ENCODE assay signal across 28 cellular contexts in genomic region chr17:64349949-64350348, GRCh38. TPM values are rescaled to one million over a fixed set of nuclear protein-coding genes. Genes with fewer than 3 reads are reported as not detected.
A peak's percentile ranks its signal among the peaks of the same experiment; 100 is the strongest.
DNase-seq lines count a peak whose midpoint lies in the region; ATAC-seq, FAIRE-seq and TF ChIP-seq lines count a peak whose summit lies in the region.
"Had no signal": no experiment of that assay in that cellular context is flagged by ENCODE, and none has a peak within 500 bp of the region (broad histone marks: within the 10 kb centered on the region; RNA-seq: fewer than 3 reads in every experiment).

No MANE protein-coding gene starts in this region.

- no peaks in the 10 kb centered on the region for H3K27me3 Mint-ChIP-seq in stimulated activated naive CD8-positive, alpha-beta T cell treated with anti-CD3 and anti-CD28 coated beads, Interleukin-15, amount 100 ng/mL, for 72 hours
- H3K27me3 Mint-ChIP-seq: naive B cell had no signal

- dilution Hi-C loops in mammary epithelial cell (cut with HindIII; ENCODE audit: low sequenced_read_pairs) = no loop called here
- dilution Hi-C loops in endothelial cell of umbilical vein (cut with MboI; ENCODE audit: extremely low pct_ligation_motif_present, low sequenced_read_pairs) = no loop called here

- no peaks in the 10 kb centered on the region for H3F3A ChIP-seq in PC-3 (ENCODE audit: low read length, unreplicated experiment)

- FAIRE-seq in endothelial cell of umbilical vein (lab: Jason Lieb, UNC) = no peak

- H3K36me3 ChIP-seq in breast epithelium (no peaks in the 10 kb centered on the region), mammary epithelial cell (ENCODE audit: insufficient read depth, low read length) (no peaks in the 10 kb centered on the region), PC-3 (ENCODE audit: low read depth, low read length) (no peaks in the 10 kb centered on the region), endothelial cell of umbilical vein (ENCODE audit: control insufficient read depth in 2 of 2, extremely low read depth in 1 of 2, insufficient read depth in 2 of 2, low read length in 2 of 2) (peaks cover 39 to 45% of the 10 kb centered on the region in 2 experiments)
- H3K36me3 ChIP-seq: ovary had no signal

- peak; percentile 33; the same call in 1 of the 2 replicates for ATAC-seq in PC-3
- peak; percentile 78 for ATAC-seq in stimulated activated naive CD8-positive, alpha-beta T cell treated with anti-CD3 and anti-CD28 coated beads, Interleukin-15, amount 100 ng/mL, for 72 hours
- ATAC-seq: gastroesophageal sphincter, left lung, upper lobe of right lung had no signal

- no peak overlapping the region for H3K9ac ChIP-seq in mammary epithelial cell (ENCODE audit: insufficient read depth, low read length)
- no peak overlapping the region for H3K9ac ChIP-seq in PC-3 (ENCODE audit: low read length)
- no peak overlapping the region for H3K9ac ChIP-seq in endothelial cell of umbilical vein (replicated peaks; ENCODE audit: extremely low read depth, insufficient read depth, low read length)
- H3K9ac ChIP-seq: KMS-11 had no signal

- TF ChIP-seq POLR2A in breast epithelium (IDR thresholded peaks at IDR 0.05) (no peak), endothelial cell of umbilical vein (IDR thresholded peaks at IDR 0.05; ENCODE audit: low read depth, low read length) (peak; percentile 29)

- H4K20me1 ChIP-seq in mammary epithelial cell (ENCODE audit: insufficient read depth, low read length) (no peaks in the 10 kb centered on the region), PC-3 (ENCODE audit: low read length) (no peaks in the 10 kb centered on the region), endothelial cell of umbilical vein (replicated peaks; ENCODE audit: control insufficient read depth, extremely low read depth, insufficient read depth, low read length) (no peaks in the 10 kb centered on the region)

- H3K4me3 ChIP-seq in breast epithelium = no peak overlapping the region
- H3K4me3 ChIP-seq in mammary epithelial cell (replicated peaks in 1 of 3; ENCODE audit: insufficient read depth in 1 of 3, low read depth in 2 of 3, low read length in 3 of 3) = no peak overlapping the region
- no peak overlapping the region for H3K4me3 ChIP-seq in PC-3 (ENCODE audit: low read length)
- no peak overlapping the region for H3K4me3 ChIP-seq in endothelial cell of umbilical vein (replicated peaks in 1 of 3; ENCODE audit: insufficient read depth in 1 of 3, low read depth in 1 of 3, low read length in 3 of 3)
- H3K4me3 ChIP-seq: gastroesophageal sphincter, left lung, ovary, smooth muscle cell, suprapubic skin, upper lobe of right lung had no signal

- peaks cover 41% of the 10 kb centered on the region for H3K4me1 Mint-ChIP-seq in stimulated activated naive CD8-positive, alpha-beta T cell treated with anti-CD3 and anti-CD28 coated beads, Interleukin-15, amount 100 ng/mL, for 72 hours
- H3K4me1 Mint-ChIP-seq: naive B cell had no signal

- intact Hi-C loops in breast epithelium (cut with DNase I; ENCODE audit: low total_unique reads) = loop anchor here (1.0 to 5.0 kb wide), 2 partner anchors 32 to 297 kb away; no protein-coding TSS in a partner anchor
- intact Hi-C loops in mammary epithelial cell (cut with micrococcal nuclease) = no loop called here
- intact Hi-C loops in PC-3 (cut with micrococcal nuclease) = no loop called here
- intact Hi-C loops in endothelial cell of umbilical vein (cut with micrococcal nuclease) = no loop called here

- H2AFZ ChIP-seq in mammary epithelial cell (ENCODE audit: low read depth, low read length) (no peak overlapping the region), PC-3 (ENCODE audit: low read length) (no peak overlapping the region), endothelial cell of umbilical vein (ENCODE audit: low read depth, low read length) (no peak overlapping the region)

- H3K27ac ChIP-seq in breast epithelium (peak overlapping the region; percentile 55 to 71), mammary epithelial cell (ENCODE audit: insufficient read depth, low read depth, low read length) (no peak overlapping the region), PC-3 (ENCODE audit: low read length) (no peak overlapping the region), endothelial cell of umbilical vein (ENCODE audit: insufficient read depth, low read depth, low read length) (no peak overlapping the region)
- H3K27ac ChIP-seq: gastroesophageal sphincter, HL-60, KMS-11, left lung, ovary, suprapubic skin, upper lobe of right lung had no signal

- no peaks in the 10 kb centered on the region for H3K9me3 ChIP-seq in breast epithelium
- H3K9me3 ChIP-seq in mammary epithelial cell (replicated peaks; ENCODE audit: insufficient read depth, low read length) = no peaks in the 10 kb centered on the region
- no peaks in the 10 kb centered on the region for H3K9me3 ChIP-seq in PC-3 (ENCODE audit: low read length)
- no peaks in the 10 kb centered on the region for H3K9me3 ChIP-seq in endothelial cell of umbilical vein (replicated peaks; ENCODE audit: control insufficient read depth, insufficient read depth, low read length)
- H3K9me3 ChIP-seq: gastroesophageal sphincter, left lung, ovary, suprapubic skin, upper lobe of right lung had no signal

- H3K9me1 ChIP-seq in endothelial cell of umbilical vein (replicated peaks; ENCODE audit: control insufficient read depth, extremely low read depth, insufficient read depth, low read length) = no peaks in the 10 kb centered on the region

- no peak for TF ChIP-seq CTCF in breast epithelium (IDR thresholded peaks at IDR 0.05)
- TF ChIP-seq CTCF in mammary epithelial cell (conservative IDR thresholded peaks at IDR 0.05 in 1 of 2, IDR thresholded peaks at IDR 0.05 in 1 of 2; ENCODE audit: extremely low read depth in 1 of 2, insufficient read depth in 1 of 2, low read depth in 1 of 2, low read length in 2 of 2) = no peak
- TF ChIP-seq CTCF in PC-3 (conservative IDR thresholded peaks at IDR 0.05; ENCODE audit: low read depth, low read length) = no peak
- no peak for TF ChIP-seq CTCF in endothelial cell of umbilical vein (IDR thresholded peaks at IDR 0.05; ENCODE audit: extremely low read depth in 1 of 2, insufficient read depth in 1 of 2, low read depth in 1 of 2, low read length in 2 of 2)

- 3% methylated on average over 2 of the region's 2 CpGs for WGBS in mammary epithelial cell (ENCODE audit: low coverage, missing lambda C conversion rate)

- no peak overlapping the region for H3K4me2 ChIP-seq in mammary epithelial cell (ENCODE audit: insufficient read depth, low read depth, low read length)
- no peak overlapping the region for H3K4me2 ChIP-seq in PC-3 (ENCODE audit: low read length)
- no peak overlapping the region for H3K4me2 ChIP-seq in endothelial cell of umbilical vein (ENCODE audit: insufficient read depth, low read length)
- H3K4me2 ChIP-seq: KMS-11, smooth muscle cell had no signal

- H3K27me3 ChIP-seq in breast epithelium (no peaks in the 10 kb centered on the region), mammary epithelial cell (ENCODE audit: insufficient read depth, low read length) (no peaks in the 10 kb centered on the region), PC-3 (ENCODE audit: low read length) (no peaks in the 10 kb centered on the region), endothelial cell of umbilical vein (ENCODE audit: control insufficient read depth in 2 of 2, insufficient read depth in 2 of 2, low read length in 2 of 2) (no peaks in the 10 kb centered on the region)
- H3K27me3 ChIP-seq: gastroesophageal sphincter, left lung, ovary, suprapubic skin, upper lobe of right lung had no signal

- H3K4me1 ChIP-seq in breast epithelium (peaks cover 4 to 5% of the 10 kb centered on the region in 2 donors), mammary epithelial cell (ENCODE audit: insufficient read depth, low read length) (no peaks in the 10 kb centered on the region), PC-3 (ENCODE audit: insufficient read depth, low read length) (peaks cover 3% of the 10 kb centered on the region), endothelial cell of umbilical vein (ENCODE audit: control insufficient read depth, extremely low read depth, insufficient read depth, low read length) (peaks cover 28% of the 10 kb centered on the region)

- H3K9me2 ChIP-seq in PC-3 (replicated peaks; ENCODE audit: low read length) = no peaks in the 10 kb centered on the region

- POLR2A ChIA-PET in PC-3 (lab: Charles Lee; ENCODE audit: unreplicated experiment) = no interaction called here
- POLR2A ChIA-PET in endothelial cell of umbilical vein (lab: Charles Lee) = no interaction called here

- H3K9me3 Mint-ChIP-seq in stimulated activated naive CD8-positive, alpha-beta T cell treated with anti-CD3 and anti-CD28 coated beads, Interleukin-15, amount 100 ng/mL, for 72 hours = no peaks in the 10 kb centered on the region
- H3K9me3 Mint-ChIP-seq: HFFc6; naive B cell; T-helper 1 cell treated with Interleukin-12 subunit alpha and Interleukin-12 subunit beta and Interleukin-4 antibody, amounts not matched to agents 30 μg/mL and 1 μg/mL, for 36 hours had no signal

- H3K27ac Mint-ChIP-seq in stimulated activated naive CD8-positive, alpha-beta T cell treated with anti-CD3 and anti-CD28 coated beads, Interleukin-15, amount 100 ng/mL, for 72 hours = no peak overlapping the region
- H3K27ac Mint-ChIP-seq: HFFc6; T-helper 1 cell treated with Interleukin-12 subunit alpha and Interleukin-12 subunit beta and Interleukin-4 antibody, amounts not matched to agents 30 μg/mL and 1 μg/mL, for 36 hours had no signal

- in situ Hi-C loops in mammary epithelial cell (cut with MboI; ENCODE audit: low sequenced_read_pairs in 2 of 2) = no loop called here

- H3K79me2 ChIP-seq in mammary epithelial cell (ENCODE audit: insufficient read depth, low read length) (no peaks in the 10 kb centered on the region), PC-3 (ENCODE audit: low read length) (no peaks in the 10 kb centered on the region), endothelial cell of umbilical vein (ENCODE audit: control insufficient read depth, insufficient read depth, low read length) (no peaks in the 10 kb centered on the region)

- BruUV-seq in mammary epithelial cell (replicated peaks; lab: Mats Ljungman, UMichigan) (no TSS peak), PC-3 (replicated peaks; lab: Mats Ljungman, UMichigan) (no TSS peak), endothelial cell of umbilical vein (replicated peaks; lab: Mats Ljungman, UMichigan) (no TSS peak)

- no peak overlapping the region for H3K4me3 Mint-ChIP-seq in stimulated activated naive CD8-positive, alpha-beta T cell treated with anti-CD3 and anti-CD28 coated beads, Interleukin-15, amount 100 ng/mL, for 72 hours
- H3K4me3 Mint-ChIP-seq: HFFc6; naive B cell; T-helper 1 cell treated with Interleukin-12 subunit alpha and Interleukin-12 subunit beta and Interleukin-4 antibody, amounts not matched to agents 30 μg/mL and 1 μg/mL, for 36 hours had no signal

- CTCF ChIA-PET in mammary epithelial cell (lab: Charles Lee; ENCODE audit: low non-redundant PET) (no interaction called here), PC-3 (lab: Charles Lee) (no interaction called here), endothelial cell of umbilical vein (lab: Charles Lee) (no interaction called here)

- DNase-seq in breast epithelium (ENCODE audit: low spot score in 2 of 2) (no peak), mammary epithelial cell (no peak), PC-3 (no peak), endothelial cell of umbilical vein (ENCODE audit: low read depth, low spot score) (no peak), COR-L47 (lab: John Stamatoyannopoulos, UW) (no peak), A172 (ENCODE audit: low spot score) (no peak), SKM-1 treated with dmso at 0.1 percent for 144 hours (lab: John Stamatoyannopoulos, UW; ENCODE audit: unreplicated experiment) (no peak)
- no peak for DNase-seq in stimulated activated naive CD8-positive, alpha-beta T cell treated with anti-CD3 and anti-CD28 coated beads, Interleukin-15, amount 100 ng/mL, for 72 hours
- DNase-seq: activated CD4-positive, CD25-positive, alpha-beta regulatory T cell treated with anti-CD3 and anti-CD28 coated beads, Interleukin-2, amount 50 U/mL, for 72 hours; C1 segment of cervical spinal cord; cerebellar nuclear complex; GOT3; HFFc6; hypothalamus; naive B cell; NCI-H1417 treated with DMSO at 0.1 percent for 48 hours; NCI-H446; NCI-H774; RPMI8226 had no signal

RNA-seq across cellular contexts. Expression of gene PECAM1, which starts 40.7 kb away (rescaled TPM):
- 100 to 1,000 TPM in 2 of 3 donors, 10 to 100 TPM in 1; 85.3 to 181 (median 159) TPM for total RNA-seq in breast epithelium
- total RNA-seq in mammary epithelial cell = under 1 TPM in 1 of 2 donors, not detected in 1; 0.42 TPM
- polyA plus RNA-seq in mammary epithelial cell = 0.01 TPM
- not detected for polyA minus RNA-seq in mammary epithelial cell
- 2.3 and 2.4 TPM in 2 replicates for total RNA-seq in PC-3 (2014; rRNA removed)
- total RNA-seq in endothelial cell of umbilical vein = 1,037 and 1,131 TPM in 2 replicates
- 621 and 832 TPM in 2 replicates for polyA plus RNA-seq in endothelial cell of umbilical vein
- polyA plus RNA-seq in endothelial cell of umbilical vein (2011; cell fraction: cytosol; rRNA removed) = 493 and 552 TPM in 2 replicates
- polyA plus RNA-seq in endothelial cell of umbilical vein (2011; cell fraction: nucleus; rRNA removed) = 383 and 504 TPM in 2 replicates
- polyA plus RNA-seq in endothelial cell of umbilical vein (2012) = 893 and 1,063 TPM in 2 replicates
- 4,612 and 5,290 TPM in 2 replicates for polyA minus RNA-seq in endothelial cell of umbilical vein
- polyA minus RNA-seq in endothelial cell of umbilical vein (2011; cell fraction: cytosol; rRNA and poly(A)+ RNA removed) = not detected
- 645 and 1,088 TPM in 2 replicates for polyA minus RNA-seq in endothelial cell of umbilical vein (2011; cell fraction: nucleus; rRNA and poly(A)+ RNA removed)
- 0.05 TPM in 1 of 2 replicates, not detected in the other for total RNA-seq in A172 (2014; rRNA removed; shearing (Covaris generic))
- total RNA-seq: smooth muscle cell had no signal
- polyA plus RNA-seq: smooth muscle cell had no signal

Comparison
In these comparisons a context has a peak if more than half of its experiments do, and no peak if none do; other contexts are left out.
1. H3K27ac ChIP-seq: peak in breast epithelium (2 of 2); none in mammary epithelial cell (single experiment), PC-3 (single experiment) and endothelial cell of umbilical vein (single experiment).
2. RNA of gene PECAM1, which starts 40.7 kb away (total RNA-seq): 1,037 to 1,131 TPM in endothelial cell of umbilical vein and 85.3 to 181 TPM in breast epithelium; 2.3 to 2.4 TPM in PC-3, 0.42 TPM in mammary epithelial cell and 0.05 TPM in A172; every median in the first group is over 10 times any median in the second.